Comparison of ENCODE assay signal across 23 cellular contexts in the genomic region with DNA sequence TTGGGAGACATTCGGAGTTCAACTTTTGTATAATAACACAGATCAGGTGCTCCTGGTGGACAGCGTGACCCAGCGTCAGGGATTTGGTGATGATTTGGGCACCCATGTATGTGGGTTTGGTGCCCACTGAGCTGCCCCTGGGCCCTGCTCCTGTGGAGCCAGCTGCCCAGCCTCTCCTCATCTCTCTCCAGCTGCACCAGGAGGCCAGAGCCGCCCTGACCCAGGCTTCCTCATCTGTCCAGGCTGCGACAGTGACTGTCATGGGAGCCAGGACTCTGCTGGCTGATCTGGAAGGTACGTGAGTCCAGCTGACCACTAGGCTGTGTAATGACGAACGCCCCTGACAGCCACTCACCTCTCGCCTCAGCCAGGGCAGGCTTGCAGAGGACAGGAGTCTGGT.
"Had no signal": no experiment of that assay in that cellular context is flagged by ENCODE, and none has a peak within 500 bp of the region (broad histone marks: within the 10 kb centered on the region; RNA-seq: fewer than 3 reads in every experiment).

No MANE protein-coding gene starts in this region.

- H3K4me3 ChIP-seq: colonic mucosa, esophagus squamous epithelium, gastrocnemius medialis, heart right ventricle, left lung, lower lobe of right lung had no signal

- DNase-seq: colonic mucosa; cortex of kidney; effector CD8-positive, alpha-beta T cell; effector memory CD8-positive, alpha-beta T cell; endodermal cell; erythroblast; esophagus squamous epithelium; foreskin fibroblast; foreskin melanocyte; gastrocnemius medialis; glutamatergic neuron; head of caudate nucleus; heart right ventricle; hippocampal formation; left cardiac atrium; left lung; lower lobe of right lung; mesenchymal stem cell had no signal

- ATAC-seq: effector memory CD8-positive, alpha-beta T cell; esophagus mucosa; gastrocnemius medialis; left cardiac atrium; left lung; lower lobe of right lung had no signal

- H3K36me3 ChIP-seq: colonic mucosa, esophagus squamous epithelium, gastrocnemius medialis, heart right ventricle, left lung, lower lobe of right lung had no signal

- H3K4me1 ChIP-seq: colonic mucosa, esophagus squamous epithelium, gastrocnemius medialis, left lung, lower lobe of right lung had no signal

- H3K27me3 ChIP-seq: colonic mucosa, heart right ventricle, left lung had no signal

- H3K9me3 ChIP-seq: colonic mucosa, esophagus squamous epithelium, gastrocnemius medialis, heart right ventricle, left lung, lower lobe of right lung had no signal

- H3K27ac ChIP-seq: colonic mucosa, epithelial cell of prostate, esophagus squamous epithelium, gastrocnemius medialis, left lung, lower lobe of right lung had no signal

- FAIRE-seq: endometrium, islet of Langerhans, keratinocyte had no signal
